In the genomic region with DNA sequence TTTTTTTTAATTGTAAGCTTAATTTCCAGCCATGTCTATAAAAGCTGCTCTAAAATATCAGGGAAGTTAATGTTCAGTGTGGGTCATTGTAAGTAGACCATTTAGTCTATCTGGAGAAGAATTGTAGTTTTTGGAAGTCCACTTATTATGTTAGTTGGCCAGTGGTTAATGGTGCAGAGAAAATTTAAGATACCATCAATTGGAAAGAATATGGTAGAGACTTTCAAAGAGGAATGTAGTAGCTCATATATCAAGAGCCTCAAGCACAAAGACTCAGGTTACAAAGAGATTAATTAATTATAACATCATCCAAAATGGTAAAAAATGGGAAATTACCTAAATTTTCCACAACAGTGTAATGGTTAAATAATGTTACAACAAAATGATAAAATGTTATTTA, we compare ENCODE assay signal across 21 cellular contexts.
"Had no signal": no experiment of that assay in that cellular context is flagged by ENCODE, and none has a peak within 500 bp of the region (broad histone marks: within the 10 kb centered on the region; RNA-seq: fewer than 3 reads in every experiment).

No MANE protein-coding gene starts in this region.

- DNase-seq: naive thymus-derived CD8-positive, alpha-beta T cell; nephron progenitor cell; nucleus accumbens; posterior cingulate gyrus; psoas muscle; right cardiac atrium; right lobe of liver; sigmoid colon; small intestine; stimulated activated CD4-positive, alpha-beta T cell treated with anti-CD3 and anti-CD28 coated beads, Interleukin-15, amount 100 ng/mL, for 24 hours; stimulated activated CD4-positive, alpha-beta T cell treated with anti-CD3 and anti-CD28 coated beads, Interleukin-2, amount 100 ng/mL, for 24 hours; stimulated activated CD4-positive, alpha-beta T cell treated with anti-CD3 and anti-CD28 coated beads, Interleukin-2, amount 100 ng/mL, for 48 hours; stimulated activated CD4-positive, alpha-beta T cell treated with anti-CD3 and anti-CD28 coated beads, Interleukin-4, amount 100 ng/mL, for 24 hours; stimulated activated naive B cell treated with anti-CD40 and anti-IgM and Interleukin-4, amounts not matched to agents 10 μg/mL and 1 μg/mL and 100 μg/mL, for 72 hours; stimulated activated naive CD4-positive, alpha-beta T cell treated with Interleukin-2 at 50 U/mL for 16 hours; stomach; thyroid gland; trophoblast cell; upper lobe of left lung had no signal

- ATAC-seq: naive thymus-derived CD8-positive, alpha-beta T cell; natural killer cell treated with Interleukin-12 subunit alpha and Interleukin-12 subunit beta and Interleukin-15 and Interleukin-18, amount 100 ng/mL, for 72 hours; psoas muscle; right cardiac atrium; right lobe of liver; stimulated activated effector memory CD8-positive, alpha-beta T cell treated with anti-CD3 and anti-CD28 coated beads, Interleukin-12 subunit alpha, Interleukin-12 subunit beta, amount 100 ng/mL, for 72 hours; stimulated activated naive B cell treated with anti-CD40 and anti-IgM and Interleukin-4, amounts not matched to agents 10 μg/mL and 1 μg/mL and 100 μg/mL, for 72 hours had no signal
